In the genomic region with DNA sequence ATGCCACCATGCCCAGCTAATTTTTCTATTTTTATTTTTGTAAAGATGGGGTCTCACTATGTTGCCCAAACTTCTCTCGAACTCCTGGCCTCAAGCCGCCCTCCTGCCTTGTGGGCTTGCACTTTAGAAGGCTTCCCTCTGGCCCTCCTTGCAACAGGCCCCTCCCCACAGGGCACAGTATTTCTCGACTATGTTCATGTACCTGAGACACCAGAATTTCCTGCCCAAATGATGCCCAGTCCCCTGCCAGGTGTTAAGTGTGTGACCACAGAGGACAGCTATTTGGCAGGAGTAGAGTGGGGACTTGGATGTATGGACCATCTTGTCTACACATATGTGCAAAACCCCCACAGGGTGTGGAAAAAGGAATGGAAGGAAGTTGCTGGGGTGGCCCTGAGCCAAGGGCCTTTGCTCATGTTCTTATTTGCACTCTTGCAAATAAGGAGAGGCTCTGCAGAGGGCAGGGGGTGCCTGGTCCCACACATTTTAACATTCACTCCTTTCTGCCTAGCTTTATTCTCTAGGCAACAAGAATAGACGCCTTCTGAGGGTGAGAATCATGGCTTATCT, we compare ENCODE assay signal across 19 cellular contexts.
A peak's percentile ranks its signal among the peaks of the same experiment; 100 is the strongest.
DNase-seq lines count a peak whose midpoint lies in the region; ATAC-seq and TF ChIP-seq lines count a peak whose summit lies in the region.
"Had no signal": no experiment of that assay in that cellular context is flagged by ENCODE, and none has a peak within 500 bp of the region (broad histone marks: within the 10 kb centered on the region; RNA-seq: fewer than 3 reads in every experiment).

No MANE protein-coding gene starts in this region.

- H3K4me3 Mint-ChIP-seq in osteocyte (ENCODE audit: unreplicated experiment), result no peak overlapping the region
- H3K4me3 Mint-ChIP-seq: B cell; CD4-positive, alpha-beta T cell; CD8-positive, alpha-beta T cell had no signal

- H3K9me3 ChIP-seq in right atrium auricular region, result no peaks in the 10 kb centered on the region
- H3K9me3 ChIP-seq: A549, Caco-2 had no signal

- no peaks in the 10 kb centered on the region for H3K36me3 ChIP-seq in right atrium auricular region
- H3K36me3 ChIP-seq: BLaER1 treated with 17β-estradiol and CSF1 and Interleukin-3, amounts not matched to agents 10 nM and 100 nM had no signal

- no peaks in the 10 kb centered on the region for H3K36me3 Mint-ChIP-seq in osteocyte (ENCODE audit: unreplicated experiment)
- H3K36me3 Mint-ChIP-seq: CD8-positive, alpha-beta T cell had no signal

- no peaks in the 10 kb centered on the region for H3K9me3 Mint-ChIP-seq in osteocyte (ENCODE audit: unreplicated experiment)

- no peak for ATAC-seq in Right ventricle myocardium inferior
- no peak for ATAC-seq in left lobe of liver
- ATAC-seq: CD8-positive, alpha-beta T cell had no signal

- TF ChIP-seq CTCF in right atrium auricular region (IDR thresholded peaks at IDR 0.05) (no peak), osteocyte (IDR thresholded peaks at IDR 0.05) (no peak)

- peaks cover 50% of the 10 kb centered on the region for H3K27me3 Mint-ChIP-seq in osteocyte (ENCODE audit: unreplicated experiment)

- no peak overlapping the region for H3K27ac Mint-ChIP-seq in osteocyte (ENCODE audit: unreplicated experiment)
- H3K27ac Mint-ChIP-seq: B cell; CD4-positive, alpha-beta T cell; CD8-positive, alpha-beta T cell had no signal

- H3K27ac ChIP-seq in right atrium auricular region, result no peak overlapping the region
- H3K27ac ChIP-seq: 22Rv1; A549; BLaER1 treated with 17β-estradiol and CSF1 and Interleukin-3, amounts not matched to agents 10 nM and 100 nM; C4-2B had no signal

- intact Hi-C loops in Right ventricle myocardium inferior (cut with DNase I), result no loop called here

- H3K4me1 Mint-ChIP-seq in osteocyte (ENCODE audit: unreplicated experiment), result no peaks in the 10 kb centered on the region
- H3K4me1 Mint-ChIP-seq: B cell had no signal

- H3K27me3 ChIP-seq in right atrium auricular region, result no peaks in the 10 kb centered on the region
- H3K27me3 ChIP-seq: BLaER1 treated with 17β-estradiol and CSF1 and Interleukin-3, amounts not matched to agents 10 nM and 100 nM had no signal

- DNase-seq in right atrium auricular region (ENCODE audit: low spot score) (peak; percentile 48), Right ventricle myocardium inferior (ENCODE audit: missing footprints) (no peak), ecto neural progenitor cell (ENCODE audit: low spot score) (peak; percentile 26), osteocyte (ENCODE audit: extremely low spot score, unreplicated experiment) (peak; percentile 71), left lobe of liver (ENCODE audit: low spot score) (no peak), SW480 (ENCODE audit: low spot score) (no peak), NCI-H2196 (lab: John Stamatoyannopoulos, UW; ENCODE audit: unreplicated experiment) (no peak)
- DNase-seq: AML-193; Caco-2; Calu3; CD4-positive, alpha-beta T cell; CD8-positive, alpha-beta T cell; DMS79 treated with DMSO at 0.1 percent for 48 hours; GF-D8 had no signal

- H3K4me3 ChIP-seq in right atrium auricular region, result no peak overlapping the region
- H3K4me3 ChIP-seq: A549; BLaER1 treated with 17β-estradiol and CSF1 and Interleukin-3, amounts not matched to agents 10 nM and 100 nM had no signal

- H3K4me1 ChIP-seq in right atrium auricular region, result no peaks in the 10 kb centered on the region
- H3K4me1 ChIP-seq: BLaER1 treated with 17β-estradiol and CSF1 and Interleukin-3, amounts not matched to agents 10 nM and 100 nM; Caco-2 had no signal

Comparison
In these comparisons a context has a peak if more than half of its experiments do, and no peak if none do; other contexts are left out.
1. DNase-seq: peak in right atrium auricular region (single experiment), ecto neural progenitor cell (single experiment) and osteocyte (single experiment); none in Right ventricle myocardium inferior (single experiment), left lobe of liver (single experiment), SW480 (single experiment) and NCI-H2196 (single experiment).